Comparison of ENCODE assay signal across 17 cellular contexts in genomic region chr12:11876301-11876700, GRCh38.
DNase-seq lines count a peak whose midpoint lies in the region; ATAC-seq and TF ChIP-seq lines count a peak whose summit lies in the region.
"Had no signal": no experiment of that assay in that cellular context is flagged by ENCODE, and none has a peak within 500 bp of the region (broad histone marks: within the 10 kb centered on the region; RNA-seq: fewer than 3 reads in every experiment).

No MANE protein-coding gene starts in this region.

- H3K4me3 ChIP-seq in A673 (ENCODE audit: low read depth, low read length, poor library complexity, severe bottlenecking) = peak overlapping the region; percentile 6
- H3K4me3 ChIP-seq in SJCRH30 = no peak overlapping the region
- H3K4me3 ChIP-seq in tibial artery = no peak overlapping the region
- no peak overlapping the region for H3K4me3 ChIP-seq in psoas muscle
- H3K4me3 ChIP-seq: pancreas, vagina had no signal

- H3K36me3 ChIP-seq in A673 (ENCODE audit: insufficient read depth, low read length, poor library complexity, severe bottlenecking) = no peaks in the 10 kb centered on the region
- no peaks in the 10 kb centered on the region for H3K36me3 ChIP-seq in SJCRH30
- H3K36me3 ChIP-seq in tibial artery = peaks cover 2 to 14% (median 4%) of the 10 kb centered on the region in 3 donors
- peaks cover 0 to 8% of the 10 kb centered on the region in 2 donors for H3K36me3 ChIP-seq in psoas muscle (ENCODE audit: insufficient read depth in 1 of 2, low read depth in 1 of 2)
- H3K36me3 ChIP-seq: pancreas, vagina had no signal

- CTCF ChIA-PET in A673 (lab: Charles Lee) (no interaction called here), WTC11 (lab: Charles Lee) (no interaction called here)

- H3K27ac ChIP-seq in A673 (ENCODE audit: low read depth, low read length, poor library complexity, severe bottlenecking) = peak overlapping the region; percentile 73
- no peak overlapping the region for H3K27ac ChIP-seq in SJCRH30
- peak overlapping the region in 1 of 2 donors; percentile 65 for H3K27ac ChIP-seq in tibial artery
- H3K27ac ChIP-seq in psoas muscle = no peak overlapping the region
- H3K27ac ChIP-seq: vagina had no signal

- H3K27me3 ChIP-seq in A673 (replicated peaks; ENCODE audit: insufficient read depth, low read depth, low read length, poor library complexity) (no peaks in the 10 kb centered on the region), SJCRH30 (no peaks in the 10 kb centered on the region), tibial artery (no peaks in the 10 kb centered on the region), psoas muscle (ENCODE audit: insufficient read depth in 3 of 3, low read length in 2 of 3) (no peaks in the 10 kb centered on the region)
- H3K27me3 ChIP-seq: pancreas, vagina had no signal

- WGBS in psoas muscle, 3 donors = 50 to 54% (median 52%) methylated on average over 5 of the region's 5 CpGs

- H3K27ac Mint-ChIP-seq in WTC11 (peak overlapping the region; percentile 73; the same call in 1 of the 2 replicates), mesothelial cell of epicardium (peak overlapping the region; percentile 57)

- peaks cover 49% of the 10 kb centered on the region for H3K4me1 ChIP-seq in A673 (ENCODE audit: insufficient read depth, low read length, poor library complexity, severe bottlenecking)
- peaks cover 8% of the 10 kb centered on the region; the same call in 1 of the 2 replicates for H3K4me1 ChIP-seq in SJCRH30
- peaks cover 0 to 61% (median 27%) of the 10 kb centered on the region in 4 donors for H3K4me1 ChIP-seq in tibial artery
- peaks cover 9% of the 10 kb centered on the region for H3K4me1 ChIP-seq in psoas muscle

- no peaks in the 10 kb centered on the region for H3K9me3 Mint-ChIP-seq in WTC11
- no peaks in the 10 kb centered on the region for H3K9me3 Mint-ChIP-seq in mesothelial cell of epicardium

- H3K27me3 Mint-ChIP-seq in WTC11 (ENCODE audit: low read depth) = no peaks in the 10 kb centered on the region
- H3K27me3 Mint-ChIP-seq in mesothelial cell of epicardium (ENCODE audit: low read depth) = no peaks in the 10 kb centered on the region

- POLR2A ChIA-PET in A673 (lab: Charles Lee; ENCODE audit: low non-redundant PET) = interaction anchor here (0.7 kb wide), 1 partner anchor 12 kb away, joined by 3 read pairs; no protein-coding TSS in a partner anchor
- POLR2A ChIA-PET in WTC11 (lab: Charles Lee) = no interaction called here

- H3K9me3 ChIP-seq in A673 (ENCODE audit: low read depth, low read length, poor library complexity, severe bottlenecking) = no peaks in the 10 kb centered on the region
- no peaks in the 10 kb centered on the region for H3K9me3 ChIP-seq in SJCRH30 (replicated peaks)
- no peaks in the 10 kb centered on the region for H3K9me3 ChIP-seq in tibial artery
- no peaks in the 10 kb centered on the region for H3K9me3 ChIP-seq in psoas muscle
- H3K9me3 ChIP-seq: pancreas, vagina had no signal

- H3K4me1 Mint-ChIP-seq in WTC11 (peaks cover 28% of the 10 kb centered on the region), mesothelial cell of epicardium (peaks cover 42% of the 10 kb centered on the region)

- peaks cover 8% of the 10 kb centered on the region for H3K36me3 Mint-ChIP-seq in WTC11
- peaks cover 20% of the 10 kb centered on the region for H3K36me3 Mint-ChIP-seq in mesothelial cell of epicardium

- H3K4me3 Mint-ChIP-seq in WTC11 (no peak overlapping the region), mesothelial cell of epicardium (no peak overlapping the region)

- TF ChIP-seq CTCF in A673 (conservative IDR thresholded peaks at IDR 0.05; ENCODE audit: low read depth, low read length) (no peak), WTC11 (IDR thresholded peaks at IDR 0.05) (no peak), mesothelial cell of epicardium (IDR thresholded peaks at IDR 0.05; ENCODE audit: unreplicated experiment) (no peak), tibial artery (IDR thresholded peaks at IDR 0.05) (no peak), psoas muscle (IDR thresholded peaks at IDR 0.05) (no peak)

- BruUV-seq in A673 (replicated peaks; lab: Mats Ljungman, UMichigan) = no TSS peak

- no peak for ATAC-seq in WTC11
- ATAC-seq in psoas muscle = no peak
- ATAC-seq: pancreas had no signal

- peak; percentile 76 for DNase-seq in A673 (ENCODE audit: low spot score)
- peak; percentile 20 for DNase-seq in EH (ENCODE audit: low read depth)
- no peak for DNase-seq in WTC11 (ENCODE audit: low spot score)
- no peak for DNase-seq in mesothelial cell of epicardium (ENCODE audit: low spot score in 2 of 2, unreplicated experiment in 2 of 2)
- DNase-seq in T-helper 9 cell = no peak
- no peak for DNase-seq in SJCRH30
- no peak for DNase-seq in tibial artery
- DNase-seq in psoas muscle = no peak
- DNase-seq: activated CD4-positive, alpha-beta T cell treated with anti-CD3 and anti-CD28 coated beads, Interleukin-2, amount 50 U/mL, for 1 hour; central memory CD4-positive, alpha-beta T cell; Karpas-422; NCI-H1930; NK-92 treated with Interleukin-12 subunit alpha and Interleukin-12 subunit beta, amount 100 ng/mL, for 24 hours; pancreas; stimulated activated CD4-positive, alpha-beta T cell treated with anti-CD3 and anti-CD28 coated beads, Interleukin-15, amount 100 ng/mL, for 24 hours; SW 1271 had no signal

- intact Hi-C loops in A673 (cut with micrococcal nuclease; ENCODE audit: unreplicated experiment) = loop anchor here (5.0 kb wide), 3 partner anchors 159 to 294 kb away; no protein-coding TSS in a partner anchor
- intact Hi-C loops in tibial artery (cut with DNase I; ENCODE audit: low total_unique reads) = no loop called here
- intact Hi-C loops in psoas muscle (cut with DNase I) = loop anchor here in 1 of 2 donors (5.0 kb wide), 1 partner anchor 39 kb away; no protein-coding TSS in a partner anchor

TF ChIP-seq in WTC11, 78 proteins besides CTCF, POLR2A, EP300 and RAD21 (continues in another document):
- no peak for TF ChIP-seq ZNF416 (CRISPR knock-in tag; IDR thresholded peaks at IDR 0.05)
- no peak for TF ChIP-seq ZNF281 (CRISPR knock-in tag; IDR thresholded peaks at IDR 0.05)
- no peak for TF ChIP-seq CREM (CRISPR knock-in tag; IDR thresholded peaks at IDR 0.05)
- no peak for TF ChIP-seq ELF4 (CRISPR knock-in tag; IDR thresholded peaks at IDR 0.05; ENCODE audit: low read depth)
- TF ChIP-seq E2F4 (CRISPR knock-in tag; IDR thresholded peaks at IDR 0.05; ENCODE audit: borderline replicate concordance, low read depth) = no peak
- no peak for TF ChIP-seq NR3C1 (CRISPR knock-in tag; conservative IDR thresholded peaks at IDR 0.05; ENCODE audit: low read depth)
- no peak for TF ChIP-seq FOXK1 (CRISPR knock-in tag; IDR thresholded peaks at IDR 0.05)
- TF ChIP-seq AR (CRISPR knock-in tag; IDR thresholded peaks at IDR 0.05) = no peak
- TF ChIP-seq GTF2I (CRISPR knock-in tag; conservative IDR thresholded peaks at IDR 0.05) = no peak

Comparison
In these comparisons a context has a peak if more than half of its experiments do, and no peak if none do; other contexts are left out.
1. DNase-seq: peak in A673 (single experiment) and EH (single experiment); none in WTC11 (single experiment), mesothelial cell of epicardium (0 of 2), T-helper 9 cell (single experiment), SJCRH30 (0 of 2), tibial artery (0 of 2) and psoas muscle (0 of 2).